Comparison of ENCODE assay signal across 16 cellular contexts in genomic region chr11:110200241-110200640, GRCh38.
DNase-seq lines count a peak whose midpoint lies in the region; ATAC-seq and TF ChIP-seq lines count a peak whose summit lies in the region.
"Had no signal": no experiment of that assay in that cellular context is flagged by ENCODE, and none has a peak within 500 bp of the region (broad histone marks: within the 10 kb centered on the region; RNA-seq: fewer than 3 reads in every experiment).

No MANE protein-coding gene starts in this region.

- H3K9me3 ChIP-seq in adipocyte (ENCODE audit: control insufficient read depth, low read length) (no peaks in the 10 kb centered on the region), fibroblast of lung (ENCODE audit: control insufficient read depth, insufficient read depth, low read depth, low read length) (no peaks in the 10 kb centered on the region)
- H3K9me3 ChIP-seq: esophagus muscularis mucosa, HAP-1, SJCRH30 had no signal

- no peak overlapping the region for H3K4me2 ChIP-seq in fibroblast of lung (ENCODE audit: extremely low read depth, insufficient read depth, low read length)

- no peak overlapping the region for H3K27ac Mint-ChIP-seq in stimulated activated naive CD8-positive, alpha-beta T cell treated with anti-CD3 and anti-CD28 coated beads, Interleukin-15, amount 100 ng/mL, for 72 hours
- H3K27ac Mint-ChIP-seq: activated naive CD8-positive, alpha-beta T cell treated with anti-CD3 and anti-CD28 coated beads, Interleukin-2, amount 10 ng/mL, durations not matched to agents 7 days and 5 days had no signal

- H3K79me2 ChIP-seq in fibroblast of lung (ENCODE audit: control insufficient read depth, insufficient read depth, low read length): no peaks in the 10 kb centered on the region

- ATAC-seq in stimulated activated naive CD8-positive, alpha-beta T cell treated with anti-CD3 and anti-CD28 coated beads, Interleukin-15, Interleukin-2, amounts not matched to agents 100 U/mL and 50 U/mL, for 24 hours: peak; percentile 38
- no peak for ATAC-seq in stimulated activated naive CD8-positive, alpha-beta T cell treated with anti-CD3 and anti-CD28 coated beads, Interleukin-15, amount 100 ng/mL, for 72 hours

- in situ Hi-C loops in G401 (cut with HindIII; ENCODE audit: low sequenced_read_pairs): no loop called here

- no peak for TF ChIP-seq CTCF in fibroblast of lung (conservative IDR thresholded peaks at IDR 0.05 in 1 of 2, IDR thresholded peaks at IDR 0.05 in 1 of 2; ENCODE audit: low read depth in 1 of 2, low read length in 2 of 2)

- no peaks in the 10 kb centered on the region for H3K4me1 Mint-ChIP-seq in stimulated activated naive CD8-positive, alpha-beta T cell treated with anti-CD3 and anti-CD28 coated beads, Interleukin-15, amount 100 ng/mL, for 72 hours
- H3K4me1 Mint-ChIP-seq: activated naive CD8-positive, alpha-beta T cell treated with anti-CD3 and anti-CD28 coated beads, Interleukin-2, amount 10 ng/mL, durations not matched to agents 7 days and 5 days had no signal

- H3K4me1 ChIP-seq in adipocyte (ENCODE audit: control insufficient read depth, insufficient read depth, low read length) (peaks cover 41% of the 10 kb centered on the region), fibroblast of lung (ENCODE audit: control insufficient read depth, extremely low read depth, insufficient read depth, low read length) (peaks cover 13% of the 10 kb centered on the region)

- H3K9ac ChIP-seq in adipocyte (ENCODE audit: low read length) (peak overlapping the region; percentile 2), fibroblast of lung (ENCODE audit: insufficient read depth, low read length) (no peak overlapping the region)

- no peaks in the 10 kb centered on the region for H4K20me1 ChIP-seq in fibroblast of lung (ENCODE audit: control insufficient read depth, extremely low read depth, insufficient read depth, low read length)

- no peaks in the 10 kb centered on the region for H3K27me3 Mint-ChIP-seq in stimulated activated naive CD8-positive, alpha-beta T cell treated with anti-CD3 and anti-CD28 coated beads, Interleukin-15, amount 100 ng/mL, for 72 hours

- no peak overlapping the region for H2AFZ ChIP-seq in fibroblast of lung (ENCODE audit: low read length)

- H3K9me3 Mint-ChIP-seq in stimulated activated naive CD8-positive, alpha-beta T cell treated with anti-CD3 and anti-CD28 coated beads, Interleukin-15, amount 100 ng/mL, for 72 hours: no peaks in the 10 kb centered on the region
- H3K9me3 Mint-ChIP-seq: activated naive CD8-positive, alpha-beta T cell treated with anti-CD3 and anti-CD28 coated beads, Interleukin-2, amount 10 ng/mL, durations not matched to agents 7 days and 5 days had no signal

- H3K4me3 Mint-ChIP-seq in stimulated activated naive CD8-positive, alpha-beta T cell treated with anti-CD3 and anti-CD28 coated beads, Interleukin-15, amount 100 ng/mL, for 72 hours: no peak overlapping the region
- H3K4me3 Mint-ChIP-seq: activated naive CD8-positive, alpha-beta T cell treated with anti-CD3 and anti-CD28 coated beads, Interleukin-2, amount 10 ng/mL, durations not matched to agents 7 days and 5 days had no signal

- H3K27me3 ChIP-seq in adipocyte (replicated peaks; ENCODE audit: control insufficient read depth, insufficient read depth, low read length) (no peaks in the 10 kb centered on the region), fibroblast of lung (ENCODE audit: control insufficient read depth, insufficient read depth, low read length) (no peaks in the 10 kb centered on the region)
- H3K27me3 ChIP-seq: esophagus muscularis mucosa, SJCRH30 had no signal

- H3K4me3 ChIP-seq in adipocyte (ENCODE audit: low read length) (no peak overlapping the region), fibroblast of lung (replicated peaks in 1 of 4; ENCODE audit: control extremely low read depth in 1 of 4, insufficient read depth in 1 of 4, low read depth in 3 of 4, low read length in 4 of 4) (no peak overlapping the region)
- H3K4me3 ChIP-seq: esophagus muscularis mucosa, HAP-1, SJCRH30 had no signal

- H3K27ac ChIP-seq in fibroblast of lung (ENCODE audit: insufficient read depth, low read length): no peak overlapping the region
- H3K27ac ChIP-seq: esophagus muscularis mucosa, SJCRH30 had no signal

- H3K36me3 ChIP-seq in adipocyte (ENCODE audit: control insufficient read depth, insufficient read depth, low read length, severe bottlenecking) (peaks cover 2% of the 10 kb centered on the region), fibroblast of lung (ENCODE audit: control insufficient read depth, insufficient read depth, low read length) (no peaks in the 10 kb centered on the region)
- H3K36me3 ChIP-seq: esophagus muscularis mucosa, HAP-1, SJCRH30 had no signal

- no peak for DNase-seq in stimulated activated naive CD8-positive, alpha-beta T cell treated with anti-CD3 and anti-CD28 coated beads, Interleukin-15, Interleukin-2, amounts not matched to agents 100 U/mL and 50 U/mL, for 24 hours
- no peak for DNase-seq in stimulated activated naive CD8-positive, alpha-beta T cell treated with anti-CD3 and anti-CD28 coated beads, Interleukin-15, amount 100 ng/mL, for 72 hours
- DNase-seq in adipocyte (ENCODE audit: low read depth): no peak
- peak; percentile 51 to 83 for DNase-seq in fibroblast of lung (ENCODE audit: low read depth in 2 of 2)
- DNase-seq in CD1c-positive myeloid dendritic cell (ENCODE audit: extremely low spot score): no peak
- no peak for DNase-seq in SW 1271 (lab: John Stamatoyannopoulos, UW)
- DNase-seq in mesenteric fat pad (ENCODE audit: low spot score): no peak
- no peak for DNase-seq in G401 (ENCODE audit: low spot score)
- DNase-seq: activated CD4-positive, alpha-beta T cell treated with anti-CD3 and anti-CD28 coated beads, Interleukin-2, amount 50 U/mL, for 4 hours; activated naive CD8-positive, alpha-beta T cell treated with anti-CD3 and anti-CD28 coated beads, Interleukin-2, amount 10 ng/mL, durations not matched to agents 7 days and 5 days; hippocampal formation; KBM-7; NCI-H345; SJCRH30 had no signal

Comparison
In these comparisons a context has a peak if more than half of its experiments do, and no peak if none do; other contexts are left out.
1. DNase-seq: peak in fibroblast of lung (2 of 2); none in stimulated activated naive CD8-positive, alpha-beta T cell treated with anti-CD3 and anti-CD28 coated beads, Interleukin-15, Interleukin-2, amounts not matched to agents 100 U/mL and 50 U/mL, for 24 hours (single experiment), stimulated activated naive CD8-positive, alpha-beta T cell treated with anti-CD3 and anti-CD28 coated beads, Interleukin-15, amount 100 ng/mL, for 72 hours (0 of 2), adipocyte (single experiment), CD1c-positive myeloid dendritic cell (single experiment), SW 1271 (0 of 2), mesenteric fat pad (single experiment) and G401 (single experiment).